Comparison of ENCODE assay signal across 35 cellular contexts in the genomic region with DNA sequence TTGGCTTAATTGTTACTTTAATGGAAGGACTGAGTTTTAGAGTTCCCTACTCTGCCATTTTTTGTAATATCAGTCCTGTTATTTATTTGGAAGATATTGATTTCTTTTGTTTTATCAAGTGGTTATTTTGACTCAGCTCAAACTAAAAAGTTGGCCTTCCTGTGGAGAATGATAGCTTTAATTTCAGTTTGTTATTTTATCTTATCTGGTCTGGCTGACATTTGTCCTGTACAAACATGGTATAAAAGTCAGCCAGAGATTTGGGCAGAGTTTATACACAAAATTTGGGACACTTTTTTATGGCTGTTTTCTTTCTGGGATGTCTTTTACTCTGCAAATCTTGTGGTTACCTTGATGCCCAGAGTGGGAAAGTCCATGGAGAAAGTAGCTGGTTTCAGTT.
"Had no signal": no experiment of that assay in that cellular context is flagged by ENCODE, and none has a peak within 500 bp of the region (broad histone marks: within the 10 kb centered on the region; RNA-seq: fewer than 3 reads in every experiment).

No MANE protein-coding gene starts in this region.

- H3K4me1 ChIP-seq: adrenal gland, ascending aorta, body of pancreas, breast epithelium had no signal

- H3K27me3 ChIP-seq: adrenal gland, ascending aorta, body of pancreas, brain microvascular endothelial cell, breast epithelium, cardiac muscle cell had no signal

- FAIRE-seq: astrocyte, bronchial epithelial cell had no signal

- ATAC-seq: activated naive CD4-positive, alpha-beta T cell treated with anti-CD3 and anti-CD28 coated beads, Interleukin-2, amount 50 U/mL, for 72 hours; activated naive CD8-positive, alpha-beta T cell treated with anti-CD3 and anti-CD28 coated beads, Interleukin-2, amount 50 U/mL, for 24 hours; activated T-cell treated with anti-CD3 and anti-CD28 coated beads, Interleukin-2, amount 50 U/mL, for 4 hours; activated T-cell treated with anti-CD3 and anti-CD28 coated beads, Interleukin-2, amount 50 U/mL, for 72 hours; activated T-helper 17 cell treated with anti-CD3 and anti-CD28 coated beads, Interleukin-2, amount 50 U/mL, for 72 hours; body of pancreas had no signal

- H3K27ac ChIP-seq: adrenal gland, ascending aorta, body of pancreas, brain microvascular endothelial cell, breast epithelium, cardiac muscle cell had no signal

- H3K4me3 ChIP-seq: adrenal gland, ascending aorta, body of pancreas, breast epithelium, cardiac muscle cell had no signal

- H3K9me3 ChIP-seq: adrenal gland, ascending aorta, body of pancreas had no signal

- DNase-seq: activated effector memory CD4-positive, alpha-beta T cell treated with anti-CD3 and anti-CD28 coated beads, Interleukin-2, amount 50 U/mL, for 16 hours; activated effector memory CD4-positive, alpha-beta T cell treated with Interleukin-2 at 50 U/mL for 16 hours; activated gamma-delta T cell; activated gamma-delta T cell treated with Interleukin-2 at 50 U/mL for 16 hours; activated naive CD4-positive, alpha-beta T cell; activated naive CD4-positive, alpha-beta T cell treated with anti-CD3 and anti-CD28 coated beads for 36 hours; activated naive CD4-positive, alpha-beta T cell treated with anti-CD3 and anti-CD28 coated beads, Interleukin-2, amount 10 ng/mL, durations not matched to agents 7 days and 5 days; activated naive CD4-positive, alpha-beta T cell treated with anti-CD3 and anti-CD28 coated beads, Interleukin-2, amount 50 U/mL, for 16 hours; activated naive CD4-positive, alpha-beta T cell treated with Interleukin-2 at 50 U/mL for 16 hours; activated naive CD8-positive, alpha-beta T cell treated with anti-CD3 and anti-CD28 coated beads for 36 hours; activated naive CD8-positive, alpha-beta T cell treated with anti-CD3 and anti-CD28 coated beads, Interleukin-2, amount 10 ng/mL, durations not matched to agents 7 days and 5 days; activated naive CD8-positive, alpha-beta T cell treated with anti-CD3 and anti-CD28 coated beads, Interleukin-2, amount 50 U/mL, for 24 hours; activated T-cell treated with anti-CD3 and anti-CD28 coated beads for 4 hours; activated T-cell treated with anti-CD3 and anti-CD28 coated beads, Interleukin-2, amount 50 U/mL, for 1 hour; activated T-cell treated with anti-CD3 and anti-CD28 coated beads, Interleukin-2, amount 50 U/mL, for 24 hours; activated T-cell treated with anti-CD3 and anti-CD28 coated beads, Interleukin-2, amount 50 U/mL, for 4 hours; activated T-cell treated with anti-CD3 and anti-CD28 coated beads, Interleukin-2, amount 50 U/mL, for 48 hours; activated T-cell treated with anti-CD3 and anti-CD28 coated beads, Interleukin-2, amount 50 U/mL, for 72 hours; adrenal gland; amniotic stem cell; amygdala; anterior cingulate cortex; aorta; body of pancreas; brain microvascular endothelial cell; caudate nucleus; central memory CD4-positive, alpha-beta T cell; cerebellar nuclear complex had no signal

- H3K36me3 ChIP-seq: adrenal gland, ascending aorta, brain microvascular endothelial cell, breast epithelium, cardiac muscle cell had no signal
